In genomic region chr6:44113396-44113795, GRCh38 we compare ENCODE assay signal across 16 cellular contexts. TPM values are rescaled to one million over a fixed set of nuclear protein-coding genes. Genes with fewer than 3 reads are reported as not detected.
DNase-seq lines count a peak whose midpoint lies in the region; ATAC-seq and TF ChIP-seq lines count a peak whose summit lies in the region.
"Had no signal": no experiment of that assay in that cellular context is flagged by ENCODE, and none has a peak within 500 bp of the region (broad histone marks: within the 10 kb centered on the region; RNA-seq: fewer than 3 reads in every experiment).

No MANE protein-coding gene starts in this region.

- ATAC-seq in HG02981 (IDR thresholded peaks at IDR 0.05; ENCODE audit: unreplicated experiment): no peak

- no peak for DNase-seq in BE2C
- peak; percentile 12 for DNase-seq in choroid plexus epithelial cell (ENCODE audit: low read depth)
- no peak for DNase-seq in mesothelial cell of epicardium (ENCODE audit: low spot score in 2 of 2, unreplicated experiment in 2 of 2)
- no peak for DNase-seq in NCI-H446 treated with DMSO at 0.1 percent for 48 hours (lab: John Stamatoyannopoulos, UW)
- DNase-seq in activated T-cell treated with anti-CD3 and anti-CD28 coated beads, Interleukin-2, amount 50 U/mL, for 1 hour: no peak
- DNase-seq in GM03348 (ENCODE audit: low spot score): no peak
- DNase-seq: C1 segment of cervical spinal cord; effector memory CD4-positive, alpha-beta T cell; MG63; stimulated activated CD4-positive, alpha-beta T cell treated with anti-CD3 and anti-CD28 coated beads, Interleukin-4, amount 100 ng/mL, for 1 hour; stimulated activated naive CD4-positive, alpha-beta T cell had no signal

- H3K4me3 Mint-ChIP-seq in mesothelial cell of epicardium: no peak overlapping the region

- H3K4me1 Mint-ChIP-seq in mesothelial cell of epicardium: peaks cover 17% of the 10 kb centered on the region

- no peak overlapping the region for H2AFZ ChIP-seq in KMS-11 (ENCODE audit: low read depth)

- no peaks in the 10 kb centered on the region for H3K9me3 ChIP-seq in BE2C
- H3K9me3 ChIP-seq: MG63, prostate gland had no signal

- H3K79me2 ChIP-seq in KMS-11 (ENCODE audit: insufficient read depth, low read depth): peaks cover 36% of the 10 kb centered on the region

- H3K27me3 ChIP-seq in BE2C (no peaks in the 10 kb centered on the region), KMS-11 (ENCODE audit: insufficient read depth, low read depth) (no peaks in the 10 kb centered on the region)
- H3K27me3 ChIP-seq: MG63 had no signal

- no peak overlapping the region for H3K27ac Mint-ChIP-seq in mesothelial cell of epicardium

- H3K27me3 Mint-ChIP-seq in mesothelial cell of epicardium (ENCODE audit: low read depth): no peaks in the 10 kb centered on the region

- H3K36me3 ChIP-seq in BE2C: peaks cover 74% of the 10 kb centered on the region
- no peaks in the 10 kb centered on the region; the same call in 1 of the 2 replicates for H3K36me3 ChIP-seq in KMS-11 (ENCODE audit: insufficient read depth)

- peaks cover 29% of the 10 kb centered on the region for H3K36me3 Mint-ChIP-seq in mesothelial cell of epicardium

- H3K27ac ChIP-seq in KMS-11: no peak overlapping the region
- H3K27ac ChIP-seq: prostate gland had no signal

- H3K9me3 Mint-ChIP-seq in mesothelial cell of epicardium: no peaks in the 10 kb centered on the region

- H4K20me1 ChIP-seq in KMS-11 (ENCODE audit: insufficient read depth): peaks cover 22% of the 10 kb centered on the region; the same call in 1 of the 2 replicates

- no peak overlapping the region for H3K4me2 ChIP-seq in KMS-11

- no peak overlapping the region for H3K9ac ChIP-seq in KMS-11

- 0 out of 2 replicates have a peak, but pooled peaks cover 2% of the 10 kb centered on the region for H3K4me1 ChIP-seq in BE2C
- peaks cover 39% of the 10 kb centered on the region for H3K4me1 ChIP-seq in KMS-11 (ENCODE audit: low read depth, poor library complexity, severe bottlenecking)
- H3K4me1 ChIP-seq: prostate gland had no signal

- TF ChIP-seq CTCF in BE2C (IDR thresholded peaks at IDR 0.05; ENCODE audit: low read depth, low read length): peak; percentile 35
- TF ChIP-seq CTCF in KMS-11 (conservative IDR thresholded peaks at IDR 0.05; ENCODE audit: low read depth, low read length): peak; percentile 20; the same call in 1 of the 2 replicates
- TF ChIP-seq CTCF in choroid plexus epithelial cell (conservative IDR thresholded peaks at IDR 0.05; ENCODE audit: low read depth, low read length): peak; percentile 45
- peak; percentile 23 for TF ChIP-seq CTCF in mesothelial cell of epicardium (IDR thresholded peaks at IDR 0.05; ENCODE audit: unreplicated experiment)

- H3K4me3 ChIP-seq in BE2C (ENCODE audit: low read depth, low read length) (no peak overlapping the region), KMS-11 (IDR thresholded peaks at IDR 0.05; ENCODE audit: insufficient read depth, low read depth, low read length) (no peak overlapping the region), choroid plexus epithelial cell (ENCODE audit: low read depth, low read length) (no peak overlapping the region)
- H3K4me3 ChIP-seq: MG63, prostate gland had no signal

RNA-seq across cellular contexts. Expression of gene MRPL14, which starts 13.9 kb away (rescaled TPM):
- polyA plus RNA-seq in BE2C (2012; ENCODE audit: insufficient read depth, insufficient read length, low read depth): 190 TPM
- total RNA-seq in mesothelial cell of epicardium: 46.9 to 50.9 TPM (median 49.5 TPM) in 3 replicates

RNA-seq across cellular contexts. Expression of gene TMEM63B, which starts 14.0 kb away (rescaled TPM):
- polyA plus RNA-seq in BE2C (2012; ENCODE audit: insufficient read depth, insufficient read length, low read depth): 46.5 TPM
- total RNA-seq in mesothelial cell of epicardium: 44.7 to 54.9 TPM (median 49.3 TPM) in 3 replicates

RNA-seq across cellular contexts. Expression of gene CAPN11, which starts 45.2 kb away (rescaled TPM):
- not detected for polyA plus RNA-seq in BE2C (2012; ENCODE audit: insufficient read depth, insufficient read length, low read depth)
- total RNA-seq in mesothelial cell of epicardium: not detected in 3 replicates
- total RNA-seq: G401, NCI-H460 had no signal
